Comparison of ENCODE assay signal across 13 cellular contexts in genomic region chr1:204225841-204226745, GRCh38. TPM values are rescaled to one million over a fixed set of nuclear protein-coding genes. Genes with fewer than 3 reads are reported as not detected.
A peak's percentile ranks its signal among the peaks of the same experiment; 100 is the strongest.
DNase-seq lines count a peak whose midpoint lies in the region; ATAC-seq and TF ChIP-seq lines count a peak whose summit lies in the region.
"Had no signal": no experiment of that assay in that cellular context is flagged by ENCODE, and none has a peak within 500 bp of the region (broad histone marks: within the 10 kb centered on the region; RNA-seq: fewer than 3 reads in every experiment).

No MANE protein-coding gene starts in this region.

- no peaks in the 10 kb centered on the region for H3K27me3 Mint-ChIP-seq in nephron (ENCODE audit: low read depth)
- H3K27me3 Mint-ChIP-seq in stimulated activated naive B cell treated with anti-CD40 and anti-IgM and Interleukin-4, amounts not matched to agents 10 μg/mL and 1 μg/mL and 100 μg/mL, for 72 hours: peaks cover 0 to 9% of the 10 kb centered on the region in 2 donors

- H3K79me2 ChIP-seq in PC-3 (ENCODE audit: low read length): no peaks in the 10 kb centered on the region

- no peak for TF ChIP-seq EP300 in tibial nerve (IDR thresholded peaks at IDR 0.05)

- no peaks in the 10 kb centered on the region for H3F3A ChIP-seq in PC-3 (ENCODE audit: low read length, unreplicated experiment)

- no peaks in the 10 kb centered on the region for H3K9me3 Mint-ChIP-seq in nephron
- H3K9me3 Mint-ChIP-seq in stimulated activated naive B cell treated with anti-CD40 and anti-IgM and Interleukin-4, amounts not matched to agents 10 μg/mL and 1 μg/mL and 100 μg/mL, for 72 hours: no peaks in the 10 kb centered on the region

- peaks cover 17% of the 10 kb centered on the region for H3K4me1 Mint-ChIP-seq in nephron
- H3K4me1 Mint-ChIP-seq in stimulated activated naive B cell treated with anti-CD40 and anti-IgM and Interleukin-4, amounts not matched to agents 10 μg/mL and 1 μg/mL and 100 μg/mL, for 72 hours: no peaks in the 10 kb centered on the region

- TF ChIP-seq POLR2A in tibial nerve (IDR thresholded peaks at IDR 0.05): no peak
- no peak for TF ChIP-seq POLR2A in vagina (IDR thresholded peaks at IDR 0.05)

- no peaks in the 10 kb centered on the region for H3K9me2 ChIP-seq in PC-3 (replicated peaks; ENCODE audit: low read length)

- TF ChIP-seq CTCF in PC-3 (conservative IDR thresholded peaks at IDR 0.05; ENCODE audit: low read depth, low read length) (no peak), nephron (IDR thresholded peaks at IDR 0.05; ENCODE audit: unreplicated experiment in 3 of 3) (no peak), tibial nerve (IDR thresholded peaks at IDR 0.05) (no peak), vagina (IDR thresholded peaks at IDR 0.05) (no peak)

- H3K36me3 ChIP-seq in PC-3 (ENCODE audit: low read depth, low read length) (peaks cover 49% of the 10 kb centered on the region), duodenal mucosa (ENCODE audit: control insufficient read depth in 1 of 2, insufficient read depth in 2 of 2, low read length in 2 of 2) (peaks cover 26 to 79% of the 10 kb centered on the region in 2 donors), tibial nerve (peaks cover 0 to 8% (median 0%) of the 10 kb centered on the region in 3 donors), vagina (no peaks in the 10 kb centered on the region)

- H3K4me1 ChIP-seq in PC-3 (ENCODE audit: insufficient read depth, low read length) (peaks cover 39% of the 10 kb centered on the region), duodenal mucosa (ENCODE audit: control insufficient read depth in 1 of 2, insufficient read depth in 2 of 2, low read length in 2 of 2) (peaks cover 32 to 34% of the 10 kb centered on the region in 2 donors), tibial nerve (no peaks in the 10 kb centered on the region), vagina (no peaks in the 10 kb centered on the region)

- no TSS peak for BruUV-seq in PC-3 (replicated peaks; lab: Mats Ljungman, UMichigan)

- peak overlapping the region; percentile 68 for H3K4me2 ChIP-seq in PC-3 (ENCODE audit: low read length)

- intact Hi-C loops in PC-3 (cut with micrococcal nuclease) (no loop called here), vagina (cut with DNase I) (no loop called here)

- 75 to 81% methylated on average over 16 of the region's 16 CpGs for WGBS in tibial nerve, 2 donors

- peak overlapping the region; percentile 91 for H3K27ac ChIP-seq in PC-3 (ENCODE audit: low read length)
- peak overlapping the region; percentile 43 for H3K27ac ChIP-seq in duodenal mucosa (ENCODE audit: low read depth, low read length)
- peak overlapping the region in 1 of 4 donors; percentile 56 for H3K27ac ChIP-seq in tibial nerve
- no peak overlapping the region for H3K27ac ChIP-seq in vagina

- peak; percentile 8 for DNase-seq in ELR (ENCODE audit: low read depth)
- peak; percentile 93 for DNase-seq in PC-3
- DNase-seq in tibial nerve (ENCODE audit: low spot score in 2 of 2): no peak
- DNase-seq in vagina (ENCODE audit: extremely low spot score in 2 of 2): no peak
- DNase-seq in stimulated activated naive B cell treated with anti-CD40 and anti-IgM and Interleukin-4, amounts not matched to agents 10 μg/mL and 1 μg/mL and 100 μg/mL, for 72 hours: no peak
- DNase-seq: AML-193; amniotic stem cell; NCI-H1694; NK-92 treated with Interleukin-12 subunit alpha and Interleukin-12 subunit beta, amount 100 ng/mL, for 24 hours; T1000 had no signal

- peak overlapping the region; percentile 14 to 84 (median 73) for H3K27ac Mint-ChIP-seq in nephron
- no peak overlapping the region for H3K27ac Mint-ChIP-seq in stimulated activated naive B cell treated with anti-CD40 and anti-IgM and Interleukin-4, amounts not matched to agents 10 μg/mL and 1 μg/mL and 100 μg/mL, for 72 hours

- no peak overlapping the region for H3K4me3 Mint-ChIP-seq in nephron
- no peak overlapping the region for H3K4me3 Mint-ChIP-seq in stimulated activated naive B cell treated with anti-CD40 and anti-IgM and Interleukin-4, amounts not matched to agents 10 μg/mL and 1 μg/mL and 100 μg/mL, for 72 hours

- H3K36me3 Mint-ChIP-seq in nephron (ENCODE audit: low read depth): peaks cover 36% of the 10 kb centered on the region
- no peaks in the 10 kb centered on the region for H3K36me3 Mint-ChIP-seq in stimulated activated naive B cell treated with anti-CD40 and anti-IgM and Interleukin-4, amounts not matched to agents 10 μg/mL and 1 μg/mL and 100 μg/mL, for 72 hours

- no peaks in the 10 kb centered on the region for H4K20me1 ChIP-seq in PC-3 (ENCODE audit: low read length)

- H3K9me3 ChIP-seq in PC-3 (ENCODE audit: low read length) (no peaks in the 10 kb centered on the region), duodenal mucosa (ENCODE audit: control insufficient read depth in 1 of 2, low read length in 2 of 2) (no peaks in the 10 kb centered on the region), tibial nerve (no peaks in the 10 kb centered on the region), vagina (no peaks in the 10 kb centered on the region)

- H3K4me3 ChIP-seq in PC-3 (ENCODE audit: low read length) (peak overlapping the region; percentile 45; the same call in 1 of the 2 replicates), duodenal mucosa (ENCODE audit: low read depth in 1 of 2, low read length in 2 of 2) (peak overlapping the region in 1 of 2 donors; percentile 37), tibial nerve (no peak overlapping the region), vagina (no peak overlapping the region)

- H2AFZ ChIP-seq in PC-3 (ENCODE audit: low read length): no peak overlapping the region

- CTCF ChIA-PET in PC-3 (lab: Charles Lee): no interaction called here

- H3K9ac ChIP-seq in PC-3 (ENCODE audit: low read length) (peak overlapping the region; percentile 61), duodenal mucosa (ENCODE audit: low read depth in 1 of 2, low read length in 2 of 2) (peak overlapping the region; percentile 39 to 41)

- POLR2A ChIA-PET in PC-3 (lab: Charles Lee; ENCODE audit: unreplicated experiment): no interaction called here

- H3K27me3 ChIP-seq in PC-3 (ENCODE audit: low read length) (no peaks in the 10 kb centered on the region), duodenal mucosa (ENCODE audit: control insufficient read depth in 1 of 2, insufficient read depth in 2 of 2, low read length in 2 of 2) (no peaks in the 10 kb centered on the region), tibial nerve (no peaks in the 10 kb centered on the region), vagina (no peaks in the 10 kb centered on the region)

- ATAC-seq in PC-3: peak; percentile 82
- ATAC-seq in HG03108 (IDR thresholded peaks at IDR 0.05; ENCODE audit: unreplicated experiment): no peak
- ATAC-seq in stimulated activated naive B cell treated with anti-CD40 and anti-IgM and Interleukin-4, amounts not matched to agents 10 μg/mL and 1 μg/mL and 100 μg/mL, for 72 hours (replicated peaks): no peak

RNA-seq across cellular contexts. Expression of gene GOLT1A, which starts 12.3 kb away (rescaled TPM):
- total RNA-seq in PC-3 (2014; rRNA removed): 4.9 and 13.3 TPM in 2 replicates
- total RNA-seq in tibial nerve: not detected
- total RNA-seq in vagina: not detected

RNA-seq across cellular contexts. Expression of gene KISS1, which starts 29.8 kb away (rescaled TPM):
- total RNA-seq in PC-3 (2014; rRNA removed) (6.0 and 12.3 TPM in 2 replicates), tibial nerve (not detected), vagina (not detected)

RNA-seq across cellular contexts. Expression of gene REN, which starts 60.0 kb away (rescaled TPM):
- 2.7 and 3.1 TPM in 2 replicates for total RNA-seq in PC-3 (2014; rRNA removed)
- not detected for total RNA-seq in tibial nerve
- not detected for total RNA-seq in vagina

Comparison
In these comparisons a context has a peak if more than half of its experiments do, and no peak if none do; other contexts are left out.
1. DNase-seq: peak in ELR (single experiment) and PC-3 (single experiment); none in tibial nerve (0 of 2), vagina (0 of 2) and stimulated activated naive B cell treated with anti-CD40 and anti-IgM and Interleukin-4, amounts not matched to agents 10 μg/mL and 1 μg/mL and 100 μg/mL, for 72 hours (single experiment).